ENCODE assay signal across 8 cellular contexts in genomic region chr15:84826369-84826823, GRCh38. TPM values are rescaled to one million over a fixed set of nuclear protein-coding genes. Genes with fewer than 3 reads are reported as not detected.
DNase-seq lines count a peak whose midpoint lies in the region; ATAC-seq and TF ChIP-seq lines count a peak whose summit lies in the region.

No MANE protein-coding gene starts in this region.

- no peak overlapping the region for H3K56ac ChIP-seq in IMR-90 (ENCODE audit: extremely low read depth, insufficient read depth, low read length)

- no peaks in the 10 kb centered on the region for H3K9me3 Mint-ChIP-seq in nephron progenitor cell
- no peaks in the 10 kb centered on the region for H3K9me3 Mint-ChIP-seq in effector memory CD8-positive, alpha-beta T cell
- H3K9me3 Mint-ChIP-seq in activated CD4-positive, alpha-beta T cell treated with anti-CD3 and anti-CD28 coated beads, Interleukin-2, amount 10 ng/mL, durations not matched to agents 24 days and 14 days = no peaks in the 10 kb centered on the region

- H3K23ac ChIP-seq in IMR-90 (ENCODE audit: low read depth, low read length) = no peak overlapping the region

- no peak overlapping the region for H3K18ac ChIP-seq in IMR-90 (ENCODE audit: low read depth, low read length)

- CTCF ChIA-PET in IMR-90 (lab: Yijun Ruan, JAX) = interaction anchor here (1.8 kb wide), 1 partner anchor 102 kb away, joined by 4 read pairs; no protein-coding TSS in a partner anchor

- dilution Hi-C loops in IMR-90 (cut with HindIII; ENCODE audit: low sequenced_read_pairs, unreplicated experiment) = no loop called here

- H3K4me1 ChIP-seq in IMR-90 (ENCODE audit: control insufficient read depth, insufficient read depth, low read length) = no peaks in the 10 kb centered on the region

- H3K9me1 ChIP-seq in IMR-90 (ENCODE audit: insufficient read depth, low read length) = no peaks in the 10 kb centered on the region; the same call in 1 of the 2 replicates

- no TSS peak for BruUV-seq in IMR-90 (replicated peaks; lab: Mats Ljungman, UMichigan)

- H3K4me3 Mint-ChIP-seq in nephron progenitor cell = no peak overlapping the region
- no peak overlapping the region for H3K4me3 Mint-ChIP-seq in effector memory CD8-positive, alpha-beta T cell
- no peak overlapping the region for H3K4me3 Mint-ChIP-seq in activated CD4-positive, alpha-beta T cell treated with anti-CD3 and anti-CD28 coated beads, Interleukin-2, amount 10 ng/mL, durations not matched to agents 24 days and 14 days

- peaks cover 34% of the 10 kb centered on the region for H3K27me3 ChIP-seq in IMR-90 (ENCODE audit: control insufficient read depth, insufficient read depth, low read length)

- in situ Hi-C loops in IMR-90 (cut with MboI; ENCODE audit: low sequenced_read_pairs) = no loop called here
- in situ Hi-C loops in T47D (cut with HindIII; ENCODE audit: low pct_unique_long_range_greater_than_20kb, low sequenced_read_pairs) = no loop called here

- TF ChIP-seq CTCF in IMR-90 (conservative IDR thresholded peaks at IDR 0.05; ENCODE audit: low read depth, low read length) (no peak), nephron progenitor cell (IDR thresholded peaks at IDR 0.05) (peak; percentile 24)

- peaks cover 12% of the 10 kb centered on the region for H3K36me3 Mint-ChIP-seq in nephron progenitor cell (ENCODE audit: low read depth)
- H3K36me3 Mint-ChIP-seq in effector memory CD8-positive, alpha-beta T cell (ENCODE audit: insufficient read depth) = peaks cover 2% of the 10 kb centered on the region
- no peaks in the 10 kb centered on the region for H3K36me3 Mint-ChIP-seq in activated CD4-positive, alpha-beta T cell treated with anti-CD3 and anti-CD28 coated beads, Interleukin-2, amount 10 ng/mL, durations not matched to agents 24 days and 14 days (ENCODE audit: low read depth)

- H4K8ac ChIP-seq in IMR-90 (ENCODE audit: low read depth in 2 of 2, low read length in 2 of 2) = no peak overlapping the region

- H2AFZ ChIP-seq in IMR-90 (replicated peaks; ENCODE audit: low read length, poor library complexity) = peak overlapping the region; percentile 8

- peaks cover 12% of the 10 kb centered on the region for H3K4me1 Mint-ChIP-seq in nephron progenitor cell
- no peaks in the 10 kb centered on the region for H3K4me1 Mint-ChIP-seq in effector memory CD8-positive, alpha-beta T cell (ENCODE audit: low read depth in 2 of 2)
- no peaks in the 10 kb centered on the region for H3K4me1 Mint-ChIP-seq in activated CD4-positive, alpha-beta T cell treated with anti-CD3 and anti-CD28 coated beads, Interleukin-2, amount 10 ng/mL, durations not matched to agents 24 days and 14 days

- no peak overlapping the region for H3K4ac ChIP-seq in IMR-90 (ENCODE audit: low read depth, low read length)

- no peak overlapping the region for H3K27ac ChIP-seq in IMR-90 (ENCODE audit: insufficient read depth, low read length)

- no peaks in the 10 kb centered on the region for H3K36me3 ChIP-seq in IMR-90 (ENCODE audit: control insufficient read depth, insufficient read depth, low read length)

- DNase-seq in ELF-1 (ENCODE audit: low read depth, low spot score) = peak; percentile 71
- no peak for DNase-seq in IMR-90
- DNase-seq in T47D (ENCODE audit: low read depth in 1 of 2, low spot score in 1 of 2) = peak; percentile 61 to 68
- no peak for DNase-seq in nephron progenitor cell
- DNase-seq in effector memory CD8-positive, alpha-beta T cell = no peak
- DNase-seq in NOMO-1 treated with dmso at 0.1 percent for 144 hours (lab: John Stamatoyannopoulos, UW; ENCODE audit: unreplicated experiment) = no peak
- DNase-seq in activated CD4-positive, alpha-beta T cell treated with anti-CD3 and anti-CD28 coated beads, Interleukin-2, amount 10 ng/mL, durations not matched to agents 24 days and 14 days = no peak

- peaks cover 3% of the 10 kb centered on the region; the same call in 1 of the 2 replicates for H4K20me1 ChIP-seq in IMR-90 (ENCODE audit: insufficient read depth, low read length)

- H2BK120ac ChIP-seq in IMR-90 (ENCODE audit: low read depth, low read length) = no peak overlapping the region

- H2AK5ac ChIP-seq in IMR-90 (ENCODE audit: low read depth, low read length) = no peak overlapping the region

- peak; percentile 36 for TF ChIP-seq RAD21 in IMR-90 (IDR thresholded peaks at IDR 0.05; ENCODE audit: low read length)

- POLR2A ChIA-PET in IMR-90 (lab: Charles Lee; ENCODE audit: unreplicated experiment) = no interaction called here

- TF ChIP-seq POLR2A in IMR-90 (IDR thresholded peaks at IDR 0.05; ENCODE audit: low read depth, low read length) = no peak

- WGBS in IMR-90 (ENCODE audit: extremely low coverage in 2 of 2, insufficient read length in 1 of 2), 2 experiments = no CpG with 5 or more reads among the region's 6 CpGs

- peaks cover 2% of the 10 kb centered on the region for H3K27me3 Mint-ChIP-seq in nephron progenitor cell (ENCODE audit: low read depth, poor library complexity)
- H3K27me3 Mint-ChIP-seq in effector memory CD8-positive, alpha-beta T cell = peaks cover 0 to 34% of the 10 kb centered on the region in 2 donors
- H3K27me3 Mint-ChIP-seq in activated CD4-positive, alpha-beta T cell treated with anti-CD3 and anti-CD28 coated beads, Interleukin-2, amount 10 ng/mL, durations not matched to agents 24 days and 14 days = peaks cover 14% of the 10 kb centered on the region

- H3K9ac ChIP-seq in IMR-90 (ENCODE audit: low read depth, low read length) = no peak overlapping the region

- no peaks in the 10 kb centered on the region for H3K9me3 ChIP-seq in IMR-90 (ENCODE audit: control insufficient read depth, insufficient read depth, low read length)

- H4K91ac ChIP-seq in IMR-90 (ENCODE audit: insufficient read depth, low read depth, low read length) = no peak overlapping the region

- no peaks in the 10 kb centered on the region for H3K79me1 ChIP-seq in IMR-90 (ENCODE audit: low read depth in 1 of 2, low read length in 2 of 2)

- no peak overlapping the region for H2AK9ac ChIP-seq in IMR-90 (replicated peaks; ENCODE audit: low read depth, low read length, poor library complexity)

- intact Hi-C loops in IMR-90 (cut with micrococcal nuclease) = no loop called here
- intact Hi-C loops in activated CD4-positive, alpha-beta T cell treated with anti-CD3 and anti-CD28 coated beads, Interleukin-2, amount 10 ng/mL, durations not matched to agents 24 days and 14 days (cut with micrococcal nuclease) = loop anchor here (10.0 kb wide), 1 partner anchor 48 kb away; no protein-coding TSS in a partner anchor

- H2BK20ac ChIP-seq in IMR-90 (ENCODE audit: low read depth, low read length) = no peak overlapping the region

- no peak overlapping the region for H3K14ac ChIP-seq in IMR-90 (replicated peaks; ENCODE audit: low read depth, low read length)

- H4K5ac ChIP-seq in IMR-90 (ENCODE audit: low read depth, low read length) = no peak overlapping the region

- no peak overlapping the region for H3K4me3 ChIP-seq in IMR-90 (ENCODE audit: insufficient read depth, low read depth, low read length)

- no peak overlapping the region for H2BK15ac ChIP-seq in IMR-90 (ENCODE audit: low read depth, low read length)

- ATAC-seq in IMR-90 (ENCODE audit: low read depth) = no peak
- ATAC-seq in GM19467 (IDR thresholded peaks at IDR 0.05; ENCODE audit: unreplicated experiment) = no peak
- ATAC-seq in effector memory CD8-positive, alpha-beta T cell (replicated peaks) = no peak

- H3K27ac Mint-ChIP-seq in nephron progenitor cell = no peak overlapping the region
- H3K27ac Mint-ChIP-seq in effector memory CD8-positive, alpha-beta T cell = no peak overlapping the region
- no peak overlapping the region for H3K27ac Mint-ChIP-seq in activated CD4-positive, alpha-beta T cell treated with anti-CD3 and anti-CD28 coated beads, Interleukin-2, amount 10 ng/mL, durations not matched to agents 24 days and 14 days

- H3K4me2 ChIP-seq in IMR-90 (ENCODE audit: low read depth, low read length) = no peak overlapping the region

- H2BK5ac ChIP-seq in IMR-90 (ENCODE audit: low read depth, low read length, poor library complexity, severe bottlenecking) = no peak overlapping the region

TF ChIP-seq in IMR-90, 13 proteins besides CTCF, POLR2A, EP300 and RAD21 (continues in another document):
- no peak for TF ChIP-seq ELK1 (IDR thresholded peaks at IDR 0.05; ENCODE audit: borderline replicate concordance, low read depth, low read length)
- TF ChIP-seq CEBPB (IDR thresholded peaks at IDR 0.05; ENCODE audit: low read depth, low read length) = no peak
- TF ChIP-seq MXI1 (IDR thresholded peaks at IDR 0.05; ENCODE audit: borderline replicate concordance, low read depth, low read length) = no peak
- TF ChIP-seq, protein P1, sequence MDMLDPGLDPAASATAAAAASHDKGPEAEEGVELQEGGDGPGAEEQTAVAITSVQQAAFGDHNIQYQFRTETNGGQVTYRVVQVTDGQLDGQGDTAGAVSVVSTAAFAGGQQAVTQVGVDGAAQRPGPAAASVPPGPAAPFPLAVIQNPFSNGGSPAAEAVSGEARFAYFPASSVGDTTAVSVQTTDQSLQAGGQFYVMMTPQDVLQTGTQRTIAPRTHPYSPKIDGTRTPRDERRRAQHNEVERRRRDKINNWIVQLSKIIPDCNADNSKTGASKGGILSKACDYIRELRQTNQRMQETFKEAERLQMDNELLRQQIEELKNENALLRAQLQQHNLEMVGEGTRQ (IDR thresholded peaks at IDR 0.05; ENCODE audit: low read depth, low read length) = no peak
- TF ChIP-seq SMC3 (IDR thresholded peaks at IDR 0.05; ENCODE audit: low read depth, low read length) = no peak
- TF ChIP-seq MAFK (IDR thresholded peaks at IDR 0.05; ENCODE audit: low read depth, low read length) = no peak

RNA-seq across cellular contexts. Expression of gene ALPK3, which starts 9.2 kb away (rescaled TPM):
- under 0.01 TPM in 2 replicates for total RNA-seq in IMR-90 (2012; rRNA removed)
- 0.06 and 0.26 TPM in 2 replicates for polyA plus RNA-seq in IMR-90 (2012; rRNA removed)
- 0.03 and 0.05 TPM in 2 replicates for polyA plus RNA-seq in IMR-90 (2012; cell fraction: cytosol; rRNA removed)
- 0.47 and 0.57 TPM in 2 replicates for polyA plus RNA-seq in IMR-90 (2012; cell fraction: nucleus; rRNA removed; ENCODE audit: low replicate concordance)
- total RNA-seq in activated CD4-positive, alpha-beta T cell treated with anti-CD3 and anti-CD28 coated beads, Interleukin-2, amount 10 ng/mL, durations not matched to agents 24 days and 14 days = 0.09 and 0.21 TPM in 2 replicates

RNA-seq across cellular contexts. Expression of gene SLC28A1, which starts 58.1 kb away (rescaled TPM):
- total RNA-seq in IMR-90 (2012; rRNA removed) = not detected in 2 replicates
- polyA plus RNA-seq in IMR-90 (2012; rRNA removed) = not detected in 2 replicates
- 0.01 TPM in 1 of 2 replicates, not detected in the other for polyA plus RNA-seq in IMR-90 (2012; cell fraction: cytosol; rRNA removed)
- not detected in 2 replicates for polyA plus RNA-seq in IMR-90 (2012; cell fraction: nucleus; rRNA removed; ENCODE audit: low replicate concordance)
- total RNA-seq in activated CD4-positive, alpha-beta T cell treated with anti-CD3 and anti-CD28 coated beads, Interleukin-2, amount 10 ng/mL, durations not matched to agents 24 days and 14 days = not detected in 2 replicates

Comparison
In these comparisons a context has a peak if more than half of its experiments do, and no peak if none do; other contexts are left out.
1. DNase-seq: peak in ELF-1 (single experiment) and T47D (2 of 2); none in IMR-90 (single experiment), nephron progenitor cell (single experiment), effector memory CD8-positive, alpha-beta T cell (0 of 3), NOMO-1 treated with dmso at 0.1 percent for 144 hours (single experiment) and activated CD4-positive, alpha-beta T cell treated with anti-CD3 and anti-CD28 coated beads, Interleukin-2, amount 10 ng/mL, durations not matched to agents 24 days and 14 days (single experiment).